ENCODE assay signal across 8 cellular contexts in genomic region chr3:47163023-47163989, GRCh38. TPM values are rescaled to one million over a fixed set of nuclear protein-coding genes. Genes with fewer than 3 reads are reported as not detected.
A peak's percentile ranks its signal among the peaks of the same experiment; 100 is the strongest.
DNase-seq lines count a peak whose midpoint lies in the region; ATAC-seq and TF ChIP-seq lines count a peak whose summit lies in the region.

No MANE protein-coding gene starts in this region.

- H3K27ac ChIP-seq in DND-41 (ENCODE audit: low read length), result peak overlapping the region; percentile 92
- H3K27ac ChIP-seq in WERI-Rb-1, result peak overlapping the region; percentile 98
- peak overlapping the region; percentile 98 for H3K27ac ChIP-seq in breast epithelium
- H3K27ac ChIP-seq in spleen, result peak overlapping the region; percentile 84 to 98 (median 96)

- H3K9ac ChIP-seq in DND-41 (ENCODE audit: low read depth, low read length), result peak overlapping the region; percentile 89

- peak overlapping the region; percentile 90 for H2AFZ ChIP-seq in DND-41 (ENCODE audit: low read depth, low read length)

- H3K36me3 ChIP-seq in DND-41 (ENCODE audit: insufficient read depth, low read length) (peaks cover 6% of the 10 kb centered on the region; the same call in 1 of the 2 replicates), WERI-Rb-1 (peaks cover 13% of the 10 kb centered on the region), breast epithelium (no peaks in the 10 kb centered on the region), spleen (no peaks in the 10 kb centered on the region)

- DNase-seq in DND-41 (peak; percentile 50), HuH-7.5 (ENCODE audit: low spot score) (peak; percentile 58), WERI-Rb-1 (peak; percentile 16), breast epithelium (ENCODE audit: low spot score in 2 of 2) (no peak), inferior parietal cortex (ENCODE audit: extremely low spot score) (peak; percentile 31), spleen (peak; percentile 91), DMS153 treated with DMSO at 0.1 percent for 48 hours (lab: John Stamatoyannopoulos, UW; ENCODE audit: unreplicated experiment) (no peak)

- TF ChIP-seq POLR2A in breast epithelium (IDR thresholded peaks at IDR 0.05) (no peak), spleen (IDR thresholded peaks at IDR 0.05) (no peak)

- H3K9me3 ChIP-seq in DND-41 (ENCODE audit: insufficient read depth, low read length, severe bottlenecking) (no peaks in the 10 kb centered on the region), WERI-Rb-1 (ENCODE audit: severe bottlenecking) (no peaks in the 10 kb centered on the region), breast epithelium (no peaks in the 10 kb centered on the region), spleen (no peaks in the 10 kb centered on the region)

- H3K4me3 ChIP-seq in DND-41 (ENCODE audit: low read depth in 1 of 2, low read length in 2 of 2), result peak overlapping the region; percentile 70 to 89
- peak overlapping the region; percentile 83 for H3K4me3 ChIP-seq in WERI-Rb-1 (ENCODE audit: low read depth, low read length)
- peak overlapping the region; percentile 94 to 99 (median 97) for H3K4me3 ChIP-seq in breast epithelium
- H3K4me3 ChIP-seq in spleen, result peak overlapping the region; percentile 73 to 99 (median 96)

- TF ChIP-seq CTCF in DND-41 (IDR thresholded peaks at IDR 0.05; ENCODE audit: borderline replicate concordance, extremely low read depth, low read length, poor library complexity, severe bottlenecking), result no peak
- no peak for TF ChIP-seq CTCF in WERI-Rb-1 (IDR thresholded peaks at IDR 0.05; ENCODE audit: low read depth, low read length)
- no peak for TF ChIP-seq CTCF in breast epithelium (IDR thresholded peaks at IDR 0.05)
- TF ChIP-seq CTCF in spleen (IDR thresholded peaks at IDR 0.05 in 8 of 11, conservative IDR thresholded peaks at IDR 0.05 in 3 of 11), result no peak

- H3K4me1 ChIP-seq in DND-41 (ENCODE audit: insufficient read depth, low read length) (peaks cover 46% of the 10 kb centered on the region), breast epithelium (peaks cover 0 to 15% of the 10 kb centered on the region in 2 donors), spleen (peaks cover 35 to 69% (median 59%) of the 10 kb centered on the region in 6 donors)

- H3K4me2 ChIP-seq in DND-41 (ENCODE audit: insufficient read depth, low read length), result peak overlapping the region; percentile 89

- ATAC-seq in DND-41 (ENCODE audit: insufficient read depth, low read depth), result peak; percentile 31
- ATAC-seq in GM21515 (IDR thresholded peaks at IDR 0.05; ENCODE audit: unreplicated experiment), result peak; percentile 26

- peaks cover 81% of the 10 kb centered on the region for H3K79me2 ChIP-seq in DND-41 (ENCODE audit: insufficient read depth, low read length)

- no peaks in the 10 kb centered on the region for H3K27me3 ChIP-seq in DND-41 (ENCODE audit: insufficient read depth, low read length, poor library complexity)
- no peaks in the 10 kb centered on the region for H3K27me3 ChIP-seq in WERI-Rb-1 (ENCODE audit: insufficient read depth, low read depth, severe bottlenecking)
- H3K27me3 ChIP-seq in breast epithelium, result no peaks in the 10 kb centered on the region
- H3K27me3 ChIP-seq in spleen (replicated peaks in 1 of 7), result no peaks in the 10 kb centered on the region

- intact Hi-C loops in breast epithelium (cut with DNase I; ENCODE audit: low total_unique reads), result no loop called here
- intact Hi-C loops in spleen (cut with DNase I; ENCODE audit: low total_unique reads), result no loop called here

- H4K20me1 ChIP-seq in DND-41 (ENCODE audit: insufficient read depth, low read length), result peaks cover 46% of the 10 kb centered on the region

- 0 to 1% (median 0%) methylated on average over 22 to 109 of the region's 109 CpGs for WGBS in spleen, 5 donors

RNA-seq across cellular contexts. Expression of gene SETD2, which starts 0.6 kb away (rescaled TPM):
- total RNA-seq in breast epithelium (10 to 100 TPM; 59.8 to 87.8 (median 74.4) TPM), spleen (10 to 100 TPM; 55.3 to 94.0 (median 73.0) TPM)
- polyA plus RNA-seq in spleen, result 10 to 100 TPM; 10.4 to 15.1 (median 11.3) TPM

Comparison
In these comparisons a context has a peak if more than half of its experiments do, and no peak if none do; other contexts are left out.
1. DNase-seq: peak in DND-41 (single experiment), HuH-7.5 (single experiment), WERI-Rb-1 (single experiment), inferior parietal cortex (single experiment) and spleen (single experiment); none in breast epithelium (0 of 2) and DMS153 treated with DMSO at 0.1 percent for 48 hours (single experiment).
2. Peak in every context shown above with its lines, with median percentiles within 50 percentile points of each other: H3K27ac ChIP-seq and H3K4me3 ChIP-seq.